In the genomic region with DNA sequence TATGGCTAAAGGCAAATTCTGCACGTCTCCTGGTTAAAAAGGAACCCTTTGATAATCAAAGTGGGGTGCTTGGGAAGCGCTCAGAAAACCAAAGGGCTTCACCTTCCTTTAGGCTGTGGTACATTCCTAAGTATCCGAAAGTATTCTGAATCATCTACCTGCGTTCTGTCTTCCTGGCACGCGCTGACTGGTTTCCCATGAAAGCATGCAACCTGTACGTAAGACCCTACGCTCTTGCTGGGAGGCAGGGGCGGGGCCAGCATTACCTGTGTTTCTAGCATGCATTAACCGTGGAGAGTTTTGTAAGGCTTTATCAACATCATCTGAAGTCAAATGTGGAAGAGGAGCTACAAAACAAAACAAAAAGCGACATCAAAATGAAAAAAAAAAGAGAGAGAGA, we compare ENCODE assay signal across 20 cellular contexts.
A peak's percentile ranks its signal among the peaks of the same experiment; 100 is the strongest.
DNase-seq lines count a peak whose midpoint lies in the region; ATAC-seq and TF ChIP-seq lines count a peak whose summit lies in the region.
"Had no signal": no experiment of that assay in that cellular context is flagged by ENCODE, and none has a peak within 500 bp of the region (broad histone marks: within the 10 kb centered on the region; RNA-seq: fewer than 3 reads in every experiment).

No MANE protein-coding gene starts in this region.

- TF ChIP-seq CTCF in MCF 10A (IDR thresholded peaks at IDR 0.05; ENCODE audit: unreplicated experiment) = no peak
- TF ChIP-seq CTCF in breast epithelium (IDR thresholded peaks at IDR 0.05) = no peak
- no peak for TF ChIP-seq CTCF in WTC11 (IDR thresholded peaks at IDR 0.05)
- no peak for TF ChIP-seq CTCF in foreskin keratinocyte (conservative IDR thresholded peaks at IDR 0.05)
- TF ChIP-seq CTCF in spleen (IDR thresholded peaks at IDR 0.05 in 8 of 11, conservative IDR thresholded peaks at IDR 0.05 in 3 of 11) = no peak
- TF ChIP-seq CTCF in CD14-positive monocyte (IDR thresholded peaks at IDR 0.05) = no peak

- POLR2A ChIA-PET in MCF 10A (lab: Yijun Ruan, JAX) (interaction anchor here (0.6 to 1.0 kb wide), 3 partner anchors 17 to 54 kb away, joined by 3 read pairs; no protein-coding TSS in a partner anchor), WTC11 (lab: Charles Lee) (no interaction called here)

- intact Hi-C loops in MCF 10A (cut with micrococcal nuclease) = no loop called here
- intact Hi-C loops in breast epithelium (cut with DNase I; ENCODE audit: low total_unique reads) = no loop called here
- intact Hi-C loops in spleen (cut with DNase I; ENCODE audit: low total_unique reads) = no loop called here
- intact Hi-C loops in CD14-positive monocyte (cut with micrococcal nuclease) = no loop called here

- peak overlapping the region; percentile 60 for H3K4me3 Mint-ChIP-seq in MCF 10A (ENCODE audit: unreplicated experiment)
- H3K4me3 Mint-ChIP-seq in WTC11 = no peak overlapping the region
- no peak overlapping the region for H3K4me3 Mint-ChIP-seq in CD14-positive monocyte
- H3K4me3 Mint-ChIP-seq: CD4-positive, CD25-positive, alpha-beta regulatory T cell; CD8-positive, alpha-beta memory T cell had no signal

- H3K27ac ChIP-seq in breast epithelium (no peak overlapping the region), foreskin keratinocyte (peak overlapping the region; percentile 92), spleen (peak overlapping the region in 7 of 8 donors; percentile 26 to 74 (median 57))
- H3K27ac ChIP-seq: 22Rv1, A549 had no signal

- CTCF ChIA-PET in MCF 10A (lab: Yijun Ruan, JAX) (interaction anchor here (0.6 to 1.6 kb wide), 3 partner anchors 46 to 665 kb away, joined by 3 to 5 read pairs (median 3); no protein-coding TSS in a partner anchor), WTC11 (lab: Charles Lee) (no interaction called here)

- no TSS peak for BruUV-seq in MCF 10A (replicated peaks; lab: Mats Ljungman, UMichigan)

- H3K36me3 Mint-ChIP-seq in MCF 10A (ENCODE audit: insufficient read depth, unreplicated experiment) (no peaks in the 10 kb centered on the region), WTC11 (no peaks in the 10 kb centered on the region), CD14-positive monocyte (peaks cover 4 to 16% of the 10 kb centered on the region in 2 donors)
- H3K36me3 Mint-ChIP-seq: CD4-positive, CD25-positive, alpha-beta regulatory T cell; CD8-positive, alpha-beta memory T cell had no signal

- WGBS in spleen, 5 donors = 80 to 86% (median 82%) methylated on average over 11 of the region's 11 CpGs

- H3K9me3 Mint-ChIP-seq in MCF 10A (ENCODE audit: unreplicated experiment) (no peaks in the 10 kb centered on the region), WTC11 (no peaks in the 10 kb centered on the region), CD14-positive monocyte (peaks cover 0 to 3% (median 0%) of the 10 kb centered on the region in 7 donors)

- no peak for ATAC-seq in WTC11
- ATAC-seq in foreskin keratinocyte = peak; percentile 94
- ATAC-seq: A549, GM12878 had no signal

- H3K4me1 ChIP-seq in breast epithelium = no peaks in the 10 kb centered on the region
- peaks cover 7% of the 10 kb centered on the region for H3K4me1 ChIP-seq in foreskin keratinocyte
- peaks cover 0 to 31% (median 8%) of the 10 kb centered on the region in 6 donors for H3K4me1 ChIP-seq in spleen
- H3K4me1 ChIP-seq: A549, HAP-1 had no signal

- DNase-seq in MCF 10A (ENCODE audit: unreplicated experiment) (peak; percentile 81), breast epithelium (ENCODE audit: low spot score in 2 of 2) (no peak), WTC11 (ENCODE audit: low spot score) (no peak), foreskin keratinocyte (peak; percentile 89 to 95), spleen (no peak), cerebellar cortex (ENCODE audit: low spot score) (no peak), CD14-positive monocyte (ENCODE audit: low spot score) (no peak), kidney glomerular epithelial cell (lab: John Stamatoyannopoulos, UW) (no peak)
- DNase-seq: AML-193; CD4-positive, CD25-positive, alpha-beta regulatory T cell; CD8-positive, alpha-beta memory T cell; COR-L47; DMS 273 treated with DMSO at 0.1 percent for 48 hours; DMS53; DND-41; EL had no signal

- no peak overlapping the region for H3K27ac Mint-ChIP-seq in MCF 10A (ENCODE audit: low read depth, unreplicated experiment)
- 0 out of 2 replicates have a peak overlapping the region, but pooled peaks have one; percentile 29 for H3K27ac Mint-ChIP-seq in WTC11
- no peak overlapping the region for H3K27ac Mint-ChIP-seq in CD14-positive monocyte
- H3K27ac Mint-ChIP-seq: CD4-positive, CD25-positive, alpha-beta regulatory T cell had no signal

- H3K27me3 Mint-ChIP-seq in MCF 10A (ENCODE audit: insufficient read depth, unreplicated experiment) (peaks cover 10% of the 10 kb centered on the region), WTC11 (ENCODE audit: low read depth) (no peaks in the 10 kb centered on the region), CD14-positive monocyte (ENCODE audit: low read depth in 3 of 3) (no peaks in the 10 kb centered on the region)
- H3K27me3 Mint-ChIP-seq: CD8-positive, alpha-beta memory T cell had no signal

- H3K4me1 Mint-ChIP-seq in MCF 10A (ENCODE audit: insufficient read depth, unreplicated experiment) (peaks cover 6% of the 10 kb centered on the region), WTC11 (peaks cover 22% of the 10 kb centered on the region), CD14-positive monocyte (peaks cover 17% of the 10 kb centered on the region)
- H3K4me1 Mint-ChIP-seq: CD4-positive, CD25-positive, alpha-beta regulatory T cell; CD8-positive, alpha-beta memory T cell had no signal

- H3K36me3 ChIP-seq in breast epithelium = no peaks in the 10 kb centered on the region
- peaks cover 0 to 53% (median 0%) of the 10 kb centered on the region in 6 donors for H3K36me3 ChIP-seq in spleen
- H3K36me3 ChIP-seq: HAP-1 had no signal

- H3K9me3 ChIP-seq in breast epithelium (no peaks in the 10 kb centered on the region), spleen (no peaks in the 10 kb centered on the region)
- H3K9me3 ChIP-seq: A549, HAP-1 had no signal

- peaks cover 0 to 13% of the 10 kb centered on the region in 2 donors for H3K27me3 ChIP-seq in breast epithelium
- H3K27me3 ChIP-seq in foreskin keratinocyte = no peaks in the 10 kb centered on the region
- peaks cover 0 to 4% (median 0%) of the 10 kb centered on the region in 7 donors for H3K27me3 ChIP-seq in spleen (replicated peaks in 1 of 7)

- no peak for TF ChIP-seq POLR2A in breast epithelium (IDR thresholded peaks at IDR 0.05)
- no peak for TF ChIP-seq POLR2A in spleen (IDR thresholded peaks at IDR 0.05)

- H3K4me3 ChIP-seq in breast epithelium = no peak overlapping the region
- no peak overlapping the region for H3K4me3 ChIP-seq in spleen
- H3K4me3 ChIP-seq: A549, GM12878, HAP-1 had no signal

TF ChIP-seq in WTC11, 78 proteins besides CTCF, POLR2A, EP300 and RAD21 (continues in another document):
- TF ChIP-seq, protein P1, sequence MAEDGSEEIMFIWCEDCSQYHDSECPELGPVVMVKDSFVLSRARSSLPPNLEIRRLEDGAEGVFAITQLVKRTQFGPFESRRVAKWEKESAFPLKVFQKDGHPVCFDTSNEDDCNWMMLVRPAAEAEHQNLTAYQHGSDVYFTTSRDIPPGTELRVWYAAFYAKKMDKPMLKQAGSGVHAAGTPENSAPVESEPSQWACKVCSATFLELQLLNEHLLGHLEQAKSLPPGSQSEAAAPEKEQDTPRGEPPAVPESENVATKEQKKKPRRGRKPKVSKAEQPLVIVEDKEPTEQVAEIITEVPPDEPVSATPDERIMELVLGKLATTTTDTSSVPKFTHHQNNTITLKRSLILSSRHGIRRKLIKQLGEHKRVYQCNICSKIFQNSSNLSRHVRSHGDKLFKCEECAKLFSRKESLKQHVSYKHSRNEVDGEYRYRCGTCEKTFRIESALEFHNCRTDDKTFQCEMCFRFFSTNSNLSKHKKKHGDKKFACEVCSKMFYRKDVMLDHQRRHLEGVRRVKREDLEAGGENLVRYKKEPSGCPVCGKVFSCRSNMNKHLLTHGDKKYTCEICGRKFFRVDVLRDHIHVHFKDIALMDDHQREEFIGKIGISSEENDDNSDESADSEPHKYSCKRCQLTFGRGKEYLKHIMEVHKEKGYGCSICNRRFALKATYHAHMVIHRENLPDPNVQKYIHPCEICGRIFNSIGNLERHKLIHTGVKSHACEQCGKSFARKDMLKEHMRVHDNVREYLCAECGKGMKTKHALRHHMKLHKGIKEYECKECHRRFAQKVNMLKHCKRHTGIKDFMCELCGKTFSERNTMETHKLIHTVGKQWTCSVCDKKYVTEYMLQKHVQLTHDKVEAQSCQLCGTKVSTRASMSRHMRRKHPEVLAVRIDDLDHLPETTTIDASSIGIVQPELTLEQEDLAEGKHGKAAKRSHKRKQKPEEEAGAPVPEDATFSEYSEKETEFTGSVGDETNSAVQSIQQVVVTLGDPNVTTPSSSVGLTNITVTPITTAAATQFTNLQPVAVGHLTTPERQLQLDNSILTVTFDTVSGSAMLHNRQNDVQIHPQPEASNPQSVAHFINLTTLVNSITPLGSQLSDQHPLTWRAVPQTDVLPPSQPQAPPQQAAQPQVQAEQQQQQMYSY (CRISPR knock-in tag; IDR thresholded peaks at IDR 0.05) = no peak
- TF ChIP-seq, protein P2, sequence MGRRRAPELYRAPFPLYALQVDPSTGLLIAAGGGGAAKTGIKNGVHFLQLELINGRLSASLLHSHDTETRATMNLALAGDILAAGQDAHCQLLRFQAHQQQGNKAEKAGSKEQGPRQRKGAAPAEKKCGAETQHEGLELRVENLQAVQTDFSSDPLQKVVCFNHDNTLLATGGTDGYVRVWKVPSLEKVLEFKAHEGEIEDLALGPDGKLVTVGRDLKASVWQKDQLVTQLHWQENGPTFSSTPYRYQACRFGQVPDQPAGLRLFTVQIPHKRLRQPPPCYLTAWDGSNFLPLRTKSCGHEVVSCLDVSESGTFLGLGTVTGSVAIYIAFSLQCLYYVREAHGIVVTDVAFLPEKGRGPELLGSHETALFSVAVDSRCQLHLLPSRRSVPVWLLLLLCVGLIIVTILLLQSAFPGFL (CRISPR knock-in tag; IDR thresholded peaks at IDR 0.05; ENCODE audit: borderline replicate concordance) = no peak
- no peak for TF ChIP-seq TP53 (CRISPR knock-in tag; IDR thresholded peaks at IDR 0.05)
- no peak for TF ChIP-seq CREM (CRISPR knock-in tag; IDR thresholded peaks at IDR 0.05)
- no peak for TF ChIP-seq ZNF121 (CRISPR knock-in tag; IDR thresholded peaks at IDR 0.05)
- TF ChIP-seq, protein P3, sequence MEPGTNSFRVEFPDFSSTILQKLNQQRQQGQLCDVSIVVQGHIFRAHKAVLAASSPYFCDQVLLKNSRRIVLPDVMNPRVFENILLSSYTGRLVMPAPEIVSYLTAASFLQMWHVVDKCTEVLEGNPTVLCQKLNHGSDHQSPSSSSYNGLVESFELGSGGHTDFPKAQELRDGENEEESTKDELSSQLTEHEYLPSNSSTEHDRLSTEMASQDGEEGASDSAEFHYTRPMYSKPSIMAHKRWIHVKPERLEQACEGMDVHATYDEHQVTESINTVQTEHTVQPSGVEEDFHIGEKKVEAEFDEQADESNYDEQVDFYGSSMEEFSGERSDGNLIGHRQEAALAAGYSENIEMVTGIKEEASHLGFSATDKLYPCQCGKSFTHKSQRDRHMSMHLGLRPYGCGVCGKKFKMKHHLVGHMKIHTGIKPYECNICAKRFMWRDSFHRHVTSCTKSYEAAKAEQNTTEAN (CRISPR knock-in tag; IDR thresholded peaks at IDR 0.05) = no peak
- no peak for TF ChIP-seq ATF1 (CRISPR knock-in tag; IDR thresholded peaks at IDR 0.05)
- TF ChIP-seq SMAD3 (CRISPR knock-in tag; IDR thresholded peaks at IDR 0.05; ENCODE audit: borderline replicate concordance) = no peak

Comparison
In these comparisons a context has a peak if more than half of its experiments do, and no peak if none do; other contexts are left out.
1. DNase-seq: peak in MCF 10A (single experiment) and foreskin keratinocyte (2 of 2); none in breast epithelium (0 of 2), WTC11 (single experiment), spleen (single experiment), cerebellar cortex (single experiment), CD14-positive monocyte (single experiment) and kidney glomerular epithelial cell (single experiment).
2. H3K27ac ChIP-seq: peak in foreskin keratinocyte (single experiment) and spleen (7 of 8); none in breast epithelium (0 of 2).